ENCODE assay signal across 8 cellular contexts in the genomic region with DNA sequence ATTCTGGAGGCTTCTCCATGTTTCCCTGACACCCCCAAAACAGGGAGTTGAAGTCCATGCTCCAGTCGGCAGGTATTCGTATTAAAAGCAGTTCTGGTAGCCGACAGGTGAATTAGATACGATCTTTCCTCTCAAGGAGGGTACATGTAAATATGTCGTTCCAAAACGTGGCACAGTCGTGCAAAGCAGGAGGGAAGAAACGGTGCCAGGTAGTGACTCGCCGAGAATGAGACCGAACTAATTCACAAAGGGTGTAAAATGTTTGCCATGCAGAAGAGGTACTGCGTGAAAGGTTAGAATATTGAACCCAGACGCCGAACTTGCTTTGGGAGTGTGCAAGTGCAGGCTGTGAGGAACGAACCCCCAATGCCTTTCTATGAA. TPM values are rescaled to one million over a fixed set of nuclear protein-coding genes. Genes with fewer than 3 reads are reported as not detected.
DNase-seq lines count a peak whose midpoint lies in the region; ATAC-seq and TF ChIP-seq lines count a peak whose summit lies in the region.

No MANE protein-coding gene starts in this region.

- peak overlapping the region; percentile 97 for H3K9ac ChIP-seq in Loucy (ENCODE audit: low read depth, low read length, poor library complexity, severe bottlenecking)
- H3K9ac ChIP-seq in duodenal mucosa (ENCODE audit: low read depth in 1 of 2, low read length in 2 of 2): peak overlapping the region; percentile 91 to 96

- H3K4me3 ChIP-seq in CD8-positive, alpha-beta memory T cell (ENCODE audit: low read length): peak overlapping the region; percentile 96
- peak overlapping the region; percentile 98 for H3K4me3 ChIP-seq in Loucy (ENCODE audit: low read length, poor library complexity, severe bottlenecking)
- H3K4me3 ChIP-seq in duodenal mucosa (ENCODE audit: low read depth in 1 of 2, low read length in 2 of 2): peak overlapping the region; percentile 89 to 100

- no peaks in the 10 kb centered on the region for H3K27me3 Mint-ChIP-seq in CD8-positive, alpha-beta memory T cell
- H3K27me3 Mint-ChIP-seq in natural killer cell (ENCODE audit: low read depth in 2 of 2): no peaks in the 10 kb centered on the region

- H3K9me2 ChIP-seq in Loucy (replicated peaks; ENCODE audit: low read depth, low read length): no peaks in the 10 kb centered on the region

- CTCF ChIA-PET in CD8-positive, alpha-beta memory T cell (lab: Charles Lee): interaction anchor here (0.9 kb wide), 1 partner anchor 103 kb away, joined by 3 read pairs; the partner anchor contains the start of genes BCCIP and UROS

- TF ChIP-seq CTCF in Loucy (conservative IDR thresholded peaks at IDR 0.05; ENCODE audit: low read length) (no peak), natural killer cell (IDR thresholded peaks at IDR 0.05) (no peak)

- H3F3A ChIP-seq in Loucy (ENCODE audit: low read depth): no peaks in the 10 kb centered on the region

- ATAC-seq in natural killer cell: no peak

- H4K20me1 ChIP-seq in Loucy (ENCODE audit: insufficient read depth, low read length, poor library complexity, severe bottlenecking): peaks cover 38% of the 10 kb centered on the region

- H3K4me3 Mint-ChIP-seq in CD8-positive, alpha-beta memory T cell: peak overlapping the region; percentile 95 to 99 (median 98)
- H3K4me3 Mint-ChIP-seq in natural killer cell: peak overlapping the region; percentile 97

- H3K36me3 ChIP-seq in CD8-positive, alpha-beta memory T cell (ENCODE audit: insufficient read depth, low read length): peaks cover 25% of the 10 kb centered on the region
- H3K36me3 ChIP-seq in Loucy (ENCODE audit: insufficient read depth, low read length) (peaks cover 25% of the 10 kb centered on the region; the same call in 1 of the 2 replicates), duodenal mucosa (ENCODE audit: control insufficient read depth in 1 of 2, insufficient read depth in 2 of 2, low read length in 2 of 2) (peaks cover 16 to 30% of the 10 kb centered on the region in 2 donors)

- peaks cover 42% of the 10 kb centered on the region for H3K79me2 ChIP-seq in Loucy (ENCODE audit: insufficient read depth, low read length)

- peaks cover 36 to 49% (median 42%) of the 10 kb centered on the region in 3 donors for H3K4me1 Mint-ChIP-seq in CD8-positive, alpha-beta memory T cell
- peaks cover 12 to 30% of the 10 kb centered on the region in 2 donors for H3K4me1 Mint-ChIP-seq in natural killer cell

- H3K27me3 ChIP-seq in CD8-positive, alpha-beta memory T cell (ENCODE audit: insufficient read depth, low read length, poor library complexity, severe bottlenecking): no peaks in the 10 kb centered on the region
- H3K27me3 ChIP-seq in Loucy (ENCODE audit: insufficient read depth, low read length, poor library complexity, severe bottlenecking) (no peaks in the 10 kb centered on the region), duodenal mucosa (ENCODE audit: control insufficient read depth in 1 of 2, insufficient read depth in 2 of 2, low read length in 2 of 2) (no peaks in the 10 kb centered on the region)

- H3K36me3 Mint-ChIP-seq in CD8-positive, alpha-beta memory T cell: peaks cover 0 to 56% (median 7%) of the 10 kb centered on the region in 3 donors
- peaks cover 12% of the 10 kb centered on the region for H3K36me3 Mint-ChIP-seq in natural killer cell

- H3K27ac ChIP-seq in CD8-positive, alpha-beta memory T cell (ENCODE audit: low read depth, low read length): peak overlapping the region; percentile 93
- H3K27ac ChIP-seq in duodenal mucosa (ENCODE audit: low read depth, low read length): peak overlapping the region; percentile 81

- peaks cover 0 to 3% (median 0%) of the 10 kb centered on the region in 5 donors for H3K9me3 Mint-ChIP-seq in CD8-positive, alpha-beta memory T cell
- H3K9me3 Mint-ChIP-seq in natural killer cell: no peaks in the 10 kb centered on the region

- H3K27ac Mint-ChIP-seq in CD8-positive, alpha-beta memory T cell: peak overlapping the region; percentile 95 to 99 (median 98)
- peak overlapping the region; percentile 92 to 96 for H3K27ac Mint-ChIP-seq in natural killer cell

- POLR2A ChIA-PET in CD8-positive, alpha-beta memory T cell (lab: Charles Lee): interaction anchor here (1.2 kb wide), 2 partner anchors 11 to 103 kb away, joined by 4 to 9 read pairs; partner anchors contain the start of genes BCCIP and UROS

- peak overlapping the region; percentile 84 for H3K4me2 ChIP-seq in Loucy (ENCODE audit: low read depth, low read length, poor library complexity, severe bottlenecking)

- peaks cover 22% of the 10 kb centered on the region for H3K4me1 ChIP-seq in CD8-positive, alpha-beta memory T cell (ENCODE audit: insufficient read depth, low read length)
- peaks cover 29% of the 10 kb centered on the region for H3K4me1 ChIP-seq in Loucy (ENCODE audit: insufficient read depth, low read length, poor library complexity, severe bottlenecking)
- peaks cover 7 to 23% of the 10 kb centered on the region in 2 donors for H3K4me1 ChIP-seq in duodenal mucosa (ENCODE audit: control insufficient read depth in 1 of 2, insufficient read depth in 2 of 2, low read length in 2 of 2)

- no peak for DNase-seq in CD8-positive, alpha-beta memory T cell
- DNase-seq in natural killer cell (no peak), NCI-H2081 (lab: John Stamatoyannopoulos, UW) (no peak), HuH-7.5 (ENCODE audit: low spot score) (no peak), NCI-H1694 treated with DMSO at 0.1 percent for 48 hours (lab: John Stamatoyannopoulos, UW) (no peak), NCI-H82 (lab: John Stamatoyannopoulos, UW) (no peak)

- intact Hi-C loops in natural killer cell (cut with micrococcal nuclease): no loop called here

- no peaks in the 10 kb centered on the region for H3K9me3 ChIP-seq in CD8-positive, alpha-beta memory T cell (ENCODE audit: low read length)
- H3K9me3 ChIP-seq in Loucy (ENCODE audit: insufficient read depth, low read depth, low read length) (no peaks in the 10 kb centered on the region), duodenal mucosa (ENCODE audit: control insufficient read depth in 1 of 2, low read length in 2 of 2) (no peaks in the 10 kb centered on the region)

- peak overlapping the region; percentile 79 for H2AFZ ChIP-seq in Loucy (ENCODE audit: low read length)

RNA-seq across cellular contexts. Expression of gene EDRF1, which starts 0.5 kb away (rescaled TPM):
- total RNA-seq in CD8-positive, alpha-beta memory T cell: 10 to 100 TPM; 32.5 to 33.5 TPM
- 13.1 TPM for polyA plus RNA-seq in CD8-positive, alpha-beta memory T cell
- 10 to 100 TPM; 40.6 to 66.2 (median 57.5) TPM for total RNA-seq in natural killer cell

RNA-seq across cellular contexts. Expression of gene TEX36, which starts 37.0 kb away (rescaled TPM):
- not detected for total RNA-seq in CD8-positive, alpha-beta memory T cell
- polyA plus RNA-seq in CD8-positive, alpha-beta memory T cell: not detected
- total RNA-seq in natural killer cell: not detected

RNA-seq across cellular contexts. Expression of gene MMP21, which starts 55.6 kb away (rescaled TPM):
- total RNA-seq in CD8-positive, alpha-beta memory T cell: under 1 TPM in 1 of 2 experiments, not detected in 1; 0.11 TPM
- polyA plus RNA-seq in CD8-positive, alpha-beta memory T cell: not detected
- total RNA-seq in natural killer cell: under 1 TPM; 0.32 to 0.85 (median 0.35) TPM
